In the genomic region with DNA sequence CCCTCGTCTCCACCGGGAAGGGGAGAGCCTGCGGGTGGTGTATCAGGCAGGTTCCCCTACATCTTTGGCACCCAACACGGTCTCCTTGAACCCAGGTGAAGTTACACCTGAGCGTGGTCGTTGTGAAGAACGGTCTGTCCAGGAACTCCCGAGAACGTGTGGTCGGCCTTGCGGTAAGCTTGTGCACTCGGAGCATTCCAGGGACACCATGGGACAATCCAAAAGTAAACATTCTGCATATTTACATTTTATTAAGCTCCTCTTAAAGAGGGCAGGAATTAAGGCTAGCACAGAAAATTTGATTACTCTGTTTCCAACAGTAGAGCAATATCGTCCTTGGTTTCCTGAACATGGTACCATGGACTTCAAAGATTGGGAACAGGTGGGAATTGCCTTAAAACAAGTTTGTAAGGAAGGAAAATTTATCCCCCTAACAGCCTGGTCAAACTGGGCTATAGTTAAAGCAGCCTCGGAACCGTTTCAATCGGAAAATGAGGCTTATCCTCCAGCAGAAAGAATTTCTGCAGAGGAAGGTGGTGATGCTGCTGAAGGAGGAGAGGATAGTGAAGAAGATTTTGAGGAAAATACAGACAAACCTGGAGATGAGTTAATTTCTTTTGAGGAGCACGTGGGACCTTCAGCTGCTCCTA, we compare ENCODE assay signal across 1 cellular context.
TF ChIP-seq lines count a peak whose summit lies in the region.

No MANE protein-coding gene starts in this region.

TF ChIP-seq in HepG2, 621 proteins besides CTCF, POLR2A, EP300 and RAD21 (continues in another document):
- 0 out of 2 replicates have a peak, but pooled peaks have one; percentile 4 for TF ChIP-seq SAFB2 (CRISPR knock-in tag; IDR thresholded peaks at IDR 0.05; ENCODE audit: borderline replicate concordance, low read depth)
- TF ChIP-seq ZBTB1 (CRISPR knock-in tag; IDR thresholded peaks at IDR 0.05; ENCODE audit: borderline replicate concordance): no peak
- TF ChIP-seq ZNF17 (CRISPR knock-in tag; IDR thresholded peaks at IDR 0.05): no peak
- TF ChIP-seq ASH2L (IDR thresholded peaks at IDR 0.05; ENCODE audit: insufficient read length, low read depth, low read length): peak; percentile 32
- 0 out of 2 replicates have a peak, but pooled peaks have one; percentile 34 for TF ChIP-seq FOXM1 (CRISPR knock-in tag; IDR thresholded peaks at IDR 0.05)
- TF ChIP-seq, protein P1, sequence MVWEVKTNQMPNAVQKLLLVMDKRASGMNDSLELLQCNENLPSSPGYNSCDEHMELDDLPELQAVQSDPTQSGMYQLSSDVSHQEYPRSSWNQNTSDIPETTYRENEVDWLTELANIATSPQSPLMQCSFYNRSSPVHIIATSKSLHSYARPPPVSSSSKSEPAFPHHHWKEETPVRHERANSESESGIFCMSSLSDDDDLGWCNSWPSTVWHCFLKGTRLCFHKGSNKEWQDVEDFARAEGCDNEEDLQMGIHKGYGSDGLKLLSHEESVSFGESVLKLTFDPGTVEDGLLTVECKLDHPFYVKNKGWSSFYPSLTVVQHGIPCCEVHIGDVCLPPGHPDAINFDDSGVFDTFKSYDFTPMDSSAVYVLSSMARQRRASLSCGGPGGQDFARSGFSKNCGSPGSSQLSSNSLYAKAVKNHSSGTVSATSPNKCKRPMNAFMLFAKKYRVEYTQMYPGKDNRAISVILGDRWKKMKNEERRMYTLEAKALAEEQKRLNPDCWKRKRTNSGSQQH (CRISPR knock-in tag; IDR thresholded peaks at IDR 0.05; ENCODE audit: low read depth): 0 out of 2 replicates have a peak, but pooled peaks have one; percentile 26
- peak; percentile 90 for TF ChIP-seq CBFB (CRISPR knock-in tag; IDR thresholded peaks at IDR 0.05)
- TF ChIP-seq NR2C2 (CRISPR knock-in tag; IDR thresholded peaks at IDR 0.05; ENCODE audit: borderline replicate concordance): 0 out of 2 replicates have a peak, but pooled peaks have one; percentile 8
- peak; percentile 58; the same call in 1 of the 2 replicates for TF ChIP-seq SSRP1 (CRISPR knock-in tag; IDR thresholded peaks at IDR 0.05)
- TF ChIP-seq ZSCAN29 (CRISPR knock-in tag; conservative IDR thresholded peaks at IDR 0.05): peak; percentile 84; the same call in 1 of the 2 replicates
- TF ChIP-seq POLR2G (IDR thresholded peaks at IDR 0.05; ENCODE audit: low read depth, low read length): peak; percentile 19; the same call in 1 of the 2 replicates
- TF ChIP-seq TMF1 (CRISPR knock-in tag; IDR thresholded peaks at IDR 0.05; ENCODE audit: low read depth): peak; percentile 85
- TF ChIP-seq RARA (CRISPR knock-in tag; IDR thresholded peaks at IDR 0.05): 0 out of 2 replicates have a peak, but pooled peaks have one; percentile 21
- 0 out of 2 replicates have a peak, but pooled peaks have one; percentile 40 for TF ChIP-seq MTF1 (CRISPR knock-in tag; IDR thresholded peaks at IDR 0.05)
- TF ChIP-seq KMT2B (CRISPR knock-in tag; IDR thresholded peaks at IDR 0.05): peak; percentile 1; the same call in 1 of the 2 replicates
- no peak for TF ChIP-seq ZNF775 (CRISPR knock-in tag; IDR thresholded peaks at IDR 0.05; ENCODE audit: borderline replicate concordance)
- TF ChIP-seq ZNF20 (CRISPR knock-in tag; IDR thresholded peaks at IDR 0.05): 0 out of 2 replicates have a peak, but pooled peaks have one; percentile 21
- TF ChIP-seq, protein P2, sequence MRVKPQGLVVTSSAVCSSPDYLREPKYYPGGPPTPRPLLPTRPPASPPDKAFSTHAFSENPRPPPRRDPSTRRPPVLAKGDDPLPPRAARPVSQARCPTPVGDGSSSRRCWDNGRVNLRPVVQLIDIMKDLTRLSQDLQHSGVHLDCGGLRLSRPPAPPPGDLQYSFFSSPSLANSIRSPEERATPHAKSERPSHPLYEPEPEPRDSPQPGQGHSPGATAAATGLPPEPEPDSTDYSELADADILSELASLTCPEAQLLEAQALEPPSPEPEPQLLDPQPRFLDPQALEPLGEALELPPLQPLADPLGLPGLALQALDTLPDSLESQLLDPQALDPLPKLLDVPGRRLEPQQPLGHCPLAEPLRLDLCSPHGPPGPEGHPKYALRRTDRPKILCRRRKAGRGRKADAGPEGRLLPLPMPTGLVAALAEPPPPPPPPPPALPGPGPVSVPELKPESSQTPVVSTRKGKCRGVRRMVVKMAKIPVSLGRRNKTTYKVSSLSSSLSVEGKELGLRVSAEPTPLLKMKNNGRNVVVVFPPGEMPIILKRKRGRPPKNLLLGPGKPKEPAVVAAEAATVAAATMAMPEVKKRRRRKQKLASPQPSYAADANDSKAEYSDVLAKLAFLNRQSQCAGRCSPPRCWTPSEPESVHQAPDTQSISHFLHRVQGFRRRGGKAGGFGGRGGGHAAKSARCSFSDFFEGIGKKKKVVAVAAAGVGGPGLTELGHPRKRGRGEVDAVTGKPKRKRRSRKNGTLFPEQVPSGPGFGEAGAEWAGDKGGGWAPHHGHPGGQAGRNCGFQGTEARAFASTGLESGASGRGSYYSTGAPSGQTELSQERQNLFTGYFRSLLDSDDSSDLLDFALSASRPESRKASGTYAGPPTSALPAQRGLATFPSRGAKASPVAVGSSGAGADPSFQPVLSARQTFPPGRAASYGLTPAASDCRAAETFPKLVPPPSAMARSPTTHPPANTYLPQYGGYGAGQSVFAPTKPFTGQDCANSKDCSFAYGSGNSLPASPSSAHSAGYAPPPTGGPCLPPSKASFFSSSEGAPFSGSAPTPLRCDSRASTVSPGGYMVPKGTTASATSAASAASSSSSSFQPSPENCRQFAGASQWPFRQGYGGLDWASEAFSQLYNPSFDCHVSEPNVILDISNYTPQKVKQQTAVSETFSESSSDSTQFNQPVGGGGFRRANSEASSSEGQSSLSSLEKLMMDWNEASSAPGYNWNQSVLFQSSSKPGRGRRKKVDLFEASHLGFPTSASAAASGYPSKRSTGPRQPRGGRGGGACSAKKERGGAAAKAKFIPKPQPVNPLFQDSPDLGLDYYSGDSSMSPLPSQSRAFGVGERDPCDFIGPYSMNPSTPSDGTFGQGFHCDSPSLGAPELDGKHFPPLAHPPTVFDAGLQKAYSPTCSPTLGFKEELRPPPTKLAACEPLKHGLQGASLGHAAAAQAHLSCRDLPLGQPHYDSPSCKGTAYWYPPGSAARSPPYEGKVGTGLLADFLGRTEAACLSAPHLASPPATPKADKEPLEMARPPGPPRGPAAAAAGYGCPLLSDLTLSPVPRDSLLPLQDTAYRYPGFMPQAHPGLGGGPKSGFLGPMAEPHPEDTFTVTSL (CRISPR knock-in tag; IDR thresholded peaks at IDR 0.05; ENCODE audit: borderline replicate concordance): 0 out of 2 replicates have a peak, but pooled peaks have one; percentile 8
- TF ChIP-seq BCL6 (CRISPR knock-in tag; IDR thresholded peaks at IDR 0.05): peak; percentile 89
- TF ChIP-seq, protein P3, sequence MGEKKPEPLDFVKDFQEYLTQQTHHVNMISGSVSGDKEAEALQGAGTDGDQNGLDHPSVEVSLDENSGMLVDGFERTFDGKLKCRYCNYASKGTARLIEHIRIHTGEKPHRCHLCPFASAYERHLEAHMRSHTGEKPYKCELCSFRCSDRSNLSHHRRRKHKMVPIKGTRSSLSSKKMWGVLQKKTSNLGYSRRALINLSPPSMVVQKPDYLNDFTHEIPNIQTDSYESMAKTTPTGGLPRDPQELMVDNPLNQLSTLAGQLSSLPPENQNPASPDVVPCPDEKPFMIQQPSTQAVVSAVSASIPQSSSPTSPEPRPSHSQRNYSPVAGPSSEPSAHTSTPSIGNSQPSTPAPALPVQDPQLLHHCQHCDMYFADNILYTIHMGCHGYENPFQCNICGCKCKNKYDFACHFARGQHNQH (CRISPR knock-in tag; IDR thresholded peaks at IDR 0.05): 0 out of 2 replicates have a peak, but pooled peaks have one; percentile 29
- TF ChIP-seq, protein P4, sequence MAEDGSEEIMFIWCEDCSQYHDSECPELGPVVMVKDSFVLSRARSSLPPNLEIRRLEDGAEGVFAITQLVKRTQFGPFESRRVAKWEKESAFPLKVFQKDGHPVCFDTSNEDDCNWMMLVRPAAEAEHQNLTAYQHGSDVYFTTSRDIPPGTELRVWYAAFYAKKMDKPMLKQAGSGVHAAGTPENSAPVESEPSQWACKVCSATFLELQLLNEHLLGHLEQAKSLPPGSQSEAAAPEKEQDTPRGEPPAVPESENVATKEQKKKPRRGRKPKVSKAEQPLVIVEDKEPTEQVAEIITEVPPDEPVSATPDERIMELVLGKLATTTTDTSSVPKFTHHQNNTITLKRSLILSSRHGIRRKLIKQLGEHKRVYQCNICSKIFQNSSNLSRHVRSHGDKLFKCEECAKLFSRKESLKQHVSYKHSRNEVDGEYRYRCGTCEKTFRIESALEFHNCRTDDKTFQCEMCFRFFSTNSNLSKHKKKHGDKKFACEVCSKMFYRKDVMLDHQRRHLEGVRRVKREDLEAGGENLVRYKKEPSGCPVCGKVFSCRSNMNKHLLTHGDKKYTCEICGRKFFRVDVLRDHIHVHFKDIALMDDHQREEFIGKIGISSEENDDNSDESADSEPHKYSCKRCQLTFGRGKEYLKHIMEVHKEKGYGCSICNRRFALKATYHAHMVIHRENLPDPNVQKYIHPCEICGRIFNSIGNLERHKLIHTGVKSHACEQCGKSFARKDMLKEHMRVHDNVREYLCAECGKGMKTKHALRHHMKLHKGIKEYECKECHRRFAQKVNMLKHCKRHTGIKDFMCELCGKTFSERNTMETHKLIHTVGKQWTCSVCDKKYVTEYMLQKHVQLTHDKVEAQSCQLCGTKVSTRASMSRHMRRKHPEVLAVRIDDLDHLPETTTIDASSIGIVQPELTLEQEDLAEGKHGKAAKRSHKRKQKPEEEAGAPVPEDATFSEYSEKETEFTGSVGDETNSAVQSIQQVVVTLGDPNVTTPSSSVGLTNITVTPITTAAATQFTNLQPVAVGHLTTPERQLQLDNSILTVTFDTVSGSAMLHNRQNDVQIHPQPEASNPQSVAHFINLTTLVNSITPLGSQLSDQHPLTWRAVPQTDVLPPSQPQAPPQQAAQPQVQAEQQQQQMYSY (CRISPR knock-in tag; IDR thresholded peaks at IDR 0.05): no peak
- TF ChIP-seq ZNF451 (CRISPR knock-in tag; IDR thresholded peaks at IDR 0.05): 0 out of 2 replicates have a peak, but pooled peaks have one; percentile 49
- peak; percentile 14; the same call in 1 of the 2 replicates for TF ChIP-seq ZNF589 (CRISPR knock-in tag; conservative IDR thresholded peaks at IDR 0.05)
- TF ChIP-seq ZNF230 (CRISPR knock-in tag; IDR thresholded peaks at IDR 0.05): peak; percentile 66; the same call in 1 of the 2 replicates
- peak; percentile 90 for TF ChIP-seq TEAD3 (CRISPR knock-in tag; optimal IDR thresholded peaks at IDR 0.05; ENCODE audit: borderline replicate concordance)
- TF ChIP-seq PITX1 (CRISPR knock-in tag; IDR thresholded peaks at IDR 0.05): 0 out of 2 replicates have a peak, but pooled peaks have one; percentile 1
- TF ChIP-seq ZNF205 (CRISPR knock-in tag; IDR thresholded peaks at IDR 0.05): 0 out of 2 replicates have a peak, but pooled peaks have one; percentile 4
- no peak for TF ChIP-seq ZNF713 (CRISPR knock-in tag; IDR thresholded peaks at IDR 0.05)
- TF ChIP-seq ZNF510 (CRISPR knock-in tag; IDR thresholded peaks at IDR 0.05; ENCODE audit: low read depth): peak; percentile 28; the same call in 1 of the 2 replicates
- TF ChIP-seq, protein P5, sequence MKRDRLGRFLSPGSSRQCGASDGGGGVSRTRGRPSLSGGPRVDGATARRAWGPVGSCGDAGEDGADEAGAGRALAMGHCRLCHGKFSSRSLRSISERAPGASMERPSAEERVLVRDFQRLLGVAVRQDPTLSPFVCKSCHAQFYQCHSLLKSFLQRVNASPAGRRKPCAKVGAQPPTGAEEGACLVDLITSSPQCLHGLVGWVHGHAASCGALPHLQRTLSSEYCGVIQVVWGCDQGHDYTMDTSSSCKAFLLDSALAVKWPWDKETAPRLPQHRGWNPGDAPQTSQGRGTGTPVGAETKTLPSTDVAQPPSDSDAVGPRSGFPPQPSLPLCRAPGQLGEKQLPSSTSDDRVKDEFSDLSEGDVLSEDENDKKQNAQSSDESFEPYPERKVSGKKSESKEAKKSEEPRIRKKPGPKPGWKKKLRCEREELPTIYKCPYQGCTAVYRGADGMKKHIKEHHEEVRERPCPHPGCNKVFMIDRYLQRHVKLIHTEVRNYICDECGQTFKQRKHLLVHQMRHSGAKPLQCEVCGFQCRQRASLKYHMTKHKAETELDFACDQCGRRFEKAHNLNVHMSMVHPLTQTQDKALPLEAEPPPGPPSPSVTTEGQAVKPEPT (CRISPR knock-in tag; IDR thresholded peaks at IDR 0.05; ENCODE audit: low read depth): no peak
- TF ChIP-seq, protein P6, sequence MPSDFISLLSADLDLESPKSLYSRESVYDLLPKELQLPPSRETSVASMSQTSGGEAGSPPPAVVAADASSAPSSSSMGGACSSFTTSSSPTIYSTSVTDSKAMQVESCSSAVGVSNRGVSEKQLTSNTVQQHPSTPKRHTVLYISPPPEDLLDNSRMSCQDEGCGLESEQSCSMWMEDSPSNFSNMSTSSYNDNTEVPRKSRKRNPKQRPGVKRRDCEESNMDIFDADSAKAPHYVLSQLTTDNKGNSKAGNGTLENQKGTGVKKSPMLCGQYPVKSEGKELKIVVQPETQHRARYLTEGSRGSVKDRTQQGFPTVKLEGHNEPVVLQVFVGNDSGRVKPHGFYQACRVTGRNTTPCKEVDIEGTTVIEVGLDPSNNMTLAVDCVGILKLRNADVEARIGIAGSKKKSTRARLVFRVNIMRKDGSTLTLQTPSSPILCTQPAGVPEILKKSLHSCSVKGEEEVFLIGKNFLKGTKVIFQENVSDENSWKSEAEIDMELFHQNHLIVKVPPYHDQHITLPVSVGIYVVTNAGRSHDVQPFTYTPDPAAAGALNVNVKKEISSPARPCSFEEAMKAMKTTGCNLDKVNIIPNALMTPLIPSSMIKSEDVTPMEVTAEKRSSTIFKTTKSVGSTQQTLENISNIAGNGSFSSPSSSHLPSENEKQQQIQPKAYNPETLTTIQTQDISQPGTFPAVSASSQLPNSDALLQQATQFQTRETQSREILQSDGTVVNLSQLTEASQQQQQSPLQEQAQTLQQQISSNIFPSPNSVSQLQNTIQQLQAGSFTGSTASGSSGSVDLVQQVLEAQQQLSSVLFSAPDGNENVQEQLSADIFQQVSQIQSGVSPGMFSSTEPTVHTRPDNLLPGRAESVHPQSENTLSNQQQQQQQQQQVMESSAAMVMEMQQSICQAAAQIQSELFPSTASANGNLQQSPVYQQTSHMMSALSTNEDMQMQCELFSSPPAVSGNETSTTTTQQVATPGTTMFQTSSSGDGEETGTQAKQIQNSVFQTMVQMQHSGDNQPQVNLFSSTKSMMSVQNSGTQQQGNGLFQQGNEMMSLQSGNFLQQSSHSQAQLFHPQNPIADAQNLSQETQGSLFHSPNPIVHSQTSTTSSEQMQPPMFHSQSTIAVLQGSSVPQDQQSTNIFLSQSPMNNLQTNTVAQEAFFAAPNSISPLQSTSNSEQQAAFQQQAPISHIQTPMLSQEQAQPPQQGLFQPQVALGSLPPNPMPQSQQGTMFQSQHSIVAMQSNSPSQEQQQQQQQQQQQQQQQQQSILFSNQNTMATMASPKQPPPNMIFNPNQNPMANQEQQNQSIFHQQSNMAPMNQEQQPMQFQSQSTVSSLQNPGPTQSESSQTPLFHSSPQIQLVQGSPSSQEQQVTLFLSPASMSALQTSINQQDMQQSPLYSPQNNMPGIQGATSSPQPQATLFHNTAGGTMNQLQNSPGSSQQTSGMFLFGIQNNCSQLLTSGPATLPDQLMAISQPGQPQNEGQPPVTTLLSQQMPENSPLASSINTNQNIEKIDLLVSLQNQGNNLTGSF (CRISPR knock-in tag; IDR thresholded peaks at IDR 0.05): no peak
- TF ChIP-seq ZNF546 (CRISPR knock-in tag; conservative IDR thresholded peaks at IDR 0.05): 0 out of 2 replicates have a peak, but pooled peaks have one; percentile 32
- peak; percentile 92; the same call in 1 of the 2 replicates for TF ChIP-seq PAF1 (CRISPR knock-in tag; IDR thresholded peaks at IDR 0.05)
- TF ChIP-seq RBM22 (optimal IDR thresholded peaks at IDR 0.05; ENCODE audit: low read length): peak; percentile 75
- TF ChIP-seq RXRB (CRISPR knock-in tag; IDR thresholded peaks at IDR 0.05; ENCODE audit: borderline replicate concordance): no peak
- TF ChIP-seq HIVEP1 (CRISPR knock-in tag; IDR thresholded peaks at IDR 0.05): peak; percentile 21; the same call in 1 of the 2 replicates
- peak; percentile 31; the same call in 1 of the 2 replicates for TF ChIP-seq KAT7 (CRISPR knock-in tag; IDR thresholded peaks at IDR 0.05; ENCODE audit: borderline replicate concordance)
- 0 out of 2 replicates have a peak, but pooled peaks have one; percentile 6 for TF ChIP-seq ZNF563 (CRISPR knock-in tag; IDR thresholded peaks at IDR 0.05)
